In genomic region chr19:1270854-1271527, GRCh38 we compare ENCODE assay signal across 9 cellular contexts. TPM values are rescaled to one million over a fixed set of nuclear protein-coding genes. Genes with fewer than 3 reads are reported as not detected.
DNase-seq lines count a peak whose midpoint lies in the region; TF ChIP-seq lines count a peak whose summit lies in the region.
"Had no signal": no experiment of that assay in that cellular context is flagged by ENCODE, and none has a peak within 500 bp of the region (broad histone marks: within the 10 kb centered on the region; RNA-seq: fewer than 3 reads in every experiment).

No MANE protein-coding gene starts in this region.

- H3K4me1 Mint-ChIP-seq in Caco-2 (ENCODE audit: low read depth, unreplicated experiment), result peaks cover 22% of the 10 kb centered on the region
- H3K4me1 Mint-ChIP-seq in endothelial cell (ENCODE audit: unreplicated experiment), result peaks cover 36% of the 10 kb centered on the region

- H3K36me3 Mint-ChIP-seq in Caco-2 (ENCODE audit: insufficient read depth, unreplicated experiment) (peaks cover 81% of the 10 kb centered on the region), endothelial cell (ENCODE audit: low read depth, unreplicated experiment) (peaks cover 30% of the 10 kb centered on the region)

- peaks cover 57% of the 10 kb centered on the region for H3K79me2 ChIP-seq in OCI-LY3 (ENCODE audit: low read length)
- H3K79me2 ChIP-seq in parathyroid adenoma, result peaks cover 34% of the 10 kb centered on the region

- H2AFZ ChIP-seq in OCI-LY3 (ENCODE audit: low read depth, low read length) (no peak overlapping the region), parathyroid adenoma (no peak overlapping the region)

- POLR2A ChIA-PET in Caco-2 (lab: Charles Lee), result no interaction called here

- no peaks in the 10 kb centered on the region for H3K9me3 ChIP-seq in Caco-2
- H3K9me3 ChIP-seq in OCI-LY3 (ENCODE audit: insufficient read depth, low read length), result no peaks in the 10 kb centered on the region
- H3K9me3 ChIP-seq in parathyroid adenoma (ENCODE audit: control insufficient read depth, low read length), result no peaks in the 10 kb centered on the region

- TF ChIP-seq CTCF in Caco-2 (IDR thresholded peaks at IDR 0.05; ENCODE audit: insufficient read depth in 1 of 2, low read depth in 1 of 2, low read length in 1 of 2, severe bottlenecking in 1 of 2, unreplicated experiment in 1 of 2) (no peak), OCI-LY3 (IDR thresholded peaks at IDR 0.05; ENCODE audit: low read depth, low read length) (no peak), endothelial cell (IDR thresholded peaks at IDR 0.05; ENCODE audit: unreplicated experiment) (no peak), parathyroid adenoma (IDR thresholded peaks at IDR 0.05) (no peak)

- peaks cover 16% of the 10 kb centered on the region for H4K20me1 ChIP-seq in OCI-LY3 (ENCODE audit: insufficient read depth, low read length)

- CTCF ChIA-PET in Caco-2 (lab: Charles Lee), result no interaction called here

- H3K36me3 ChIP-seq in Caco-2 (ENCODE audit: control insufficient read depth, insufficient read depth, low read length) (peaks cover 2% of the 10 kb centered on the region; the same call in 1 of the 2 replicates), OCI-LY3 (replicated peaks; ENCODE audit: low read depth, low read length) (peaks cover 54% of the 10 kb centered on the region), parathyroid adenoma (ENCODE audit: control insufficient read depth, insufficient read depth, low read length) (no peaks in the 10 kb centered on the region)

- H3K27me3 Mint-ChIP-seq in Caco-2 (ENCODE audit: insufficient read depth, unreplicated experiment) (no peaks in the 10 kb centered on the region), endothelial cell (ENCODE audit: unreplicated experiment) (peaks cover 24% of the 10 kb centered on the region)

- intact Hi-C loops in Caco-2 (cut with micrococcal nuclease; ENCODE audit: unreplicated experiment), result no loop called here

- H3K27ac ChIP-seq in OCI-LY3 (ENCODE audit: low read length) (peak overlapping the region; percentile 69; the same call in 1 of the 2 replicates), parathyroid adenoma (peak overlapping the region; percentile 90)

- H3K9me3 Mint-ChIP-seq in Caco-2 (ENCODE audit: unreplicated experiment), result no peaks in the 10 kb centered on the region
- no peaks in the 10 kb centered on the region for H3K9me3 Mint-ChIP-seq in endothelial cell (ENCODE audit: unreplicated experiment)

- H3K27me3 ChIP-seq in Caco-2 (replicated peaks; ENCODE audit: control insufficient read depth, insufficient read depth, low read length) (no peaks in the 10 kb centered on the region), OCI-LY3 (ENCODE audit: low read depth, low read length) (peaks cover 12% of the 10 kb centered on the region), parathyroid adenoma (ENCODE audit: control insufficient read depth, insufficient read depth, low read length) (no peaks in the 10 kb centered on the region)

- DNase-seq in Caco-2, result no peak
- no peak for DNase-seq in endothelial cell (ENCODE audit: low spot score)
- no peak for DNase-seq in NCI-H146 treated with DMSO at 0.1 percent for 48 hours (lab: John Stamatoyannopoulos, UW; ENCODE audit: unreplicated experiment)
- no peak for DNase-seq in NCI-H146 (lab: John Stamatoyannopoulos, UW)
- DNase-seq in pons (ENCODE audit: low spot score), result no peak
- no peak for DNase-seq in ureter (ENCODE audit: low spot score)

- no TSS peak for BruUV-seq in Caco-2 (replicated peaks; lab: Mats Ljungman, UMichigan)

- H3K4me3 ChIP-seq in Caco-2 (ENCODE audit: low read depth, low read length) (no peak overlapping the region), OCI-LY3 (ENCODE audit: low read length) (peak overlapping the region; percentile 81), parathyroid adenoma (ENCODE audit: low read depth, low read length) (peak overlapping the region; percentile 96)

- peak overlapping the region; percentile 94 for H3K27ac Mint-ChIP-seq in Caco-2 (ENCODE audit: unreplicated experiment)
- peak overlapping the region; percentile 91 for H3K27ac Mint-ChIP-seq in endothelial cell (ENCODE audit: unreplicated experiment)

- H3K4me2 ChIP-seq in OCI-LY3 (ENCODE audit: low read length), result peak overlapping the region; percentile 98
- peak overlapping the region; percentile 99 for H3K4me2 ChIP-seq in parathyroid adenoma (ENCODE audit: low read length)

- H3K4me1 ChIP-seq in Caco-2 (peaks cover 36% of the 10 kb centered on the region), OCI-LY3 (ENCODE audit: low read length) (peaks cover 38% of the 10 kb centered on the region), parathyroid adenoma (peaks cover 46% of the 10 kb centered on the region)

- H3K9ac ChIP-seq in OCI-LY3 (ENCODE audit: low read length) (peak overlapping the region; percentile 86), parathyroid adenoma (no peak overlapping the region)

- H3K4me3 Mint-ChIP-seq in Caco-2 (ENCODE audit: unreplicated experiment) (peak overlapping the region; percentile 89), endothelial cell (ENCODE audit: unreplicated experiment) (peak overlapping the region; percentile 94)

RNA-seq across cellular contexts. Expression of gene CIRBP, which starts 1.9 kb away (rescaled TPM):
- 289 and 331 TPM in 2 replicates for total RNA-seq in Caco-2 (2022)
- 315 TPM for total RNA-seq in endothelial cell (ENCODE audit: unreplicated experiment)
- 524 TPM for total RNA-seq in ureter

RNA-seq across cellular contexts. Expression of gene FAM174C, which starts 4.3 kb away (rescaled TPM):
- total RNA-seq in Caco-2 (2022) (51.0 and 56.3 TPM in 2 replicates), endothelial cell (ENCODE audit: unreplicated experiment) (22.7 TPM), ureter (47.5 TPM)

RNA-seq across cellular contexts. Expression of gene EFNA2, which starts 14.7 kb away (rescaled TPM):
- 18.6 and 20.6 TPM in 2 replicates for total RNA-seq in Caco-2 (2022)
- 14.6 TPM for total RNA-seq in endothelial cell (ENCODE audit: unreplicated experiment)
- total RNA-seq in ureter, result 0.70 TPM
- total RNA-seq: T-helper 1 cell treated with Interleukin-12 subunit alpha and Interleukin-12 subunit beta and Interleukin-4 antibody, amounts not matched to agents 30 ng/mL and 1 ng/mL, for 36 hours had no signal

RNA-seq across cellular contexts. Expression of gene MIDN, which starts 22.6 kb away (rescaled TPM):
- total RNA-seq in Caco-2 (2022) (125 and 128 TPM in 2 replicates), endothelial cell (ENCODE audit: unreplicated experiment) (204 TPM), ureter (121 TPM)

RNA-seq across cellular contexts. Expression of gene ATP5F1D, which starts 29.4 kb away (rescaled TPM):
- total RNA-seq in Caco-2 (2022) (126 and 140 TPM in 2 replicates), endothelial cell (ENCODE audit: unreplicated experiment) (175 TPM), ureter (144 TPM)
